ENCODE assay signal across 31 cellular contexts in the genomic region with DNA sequence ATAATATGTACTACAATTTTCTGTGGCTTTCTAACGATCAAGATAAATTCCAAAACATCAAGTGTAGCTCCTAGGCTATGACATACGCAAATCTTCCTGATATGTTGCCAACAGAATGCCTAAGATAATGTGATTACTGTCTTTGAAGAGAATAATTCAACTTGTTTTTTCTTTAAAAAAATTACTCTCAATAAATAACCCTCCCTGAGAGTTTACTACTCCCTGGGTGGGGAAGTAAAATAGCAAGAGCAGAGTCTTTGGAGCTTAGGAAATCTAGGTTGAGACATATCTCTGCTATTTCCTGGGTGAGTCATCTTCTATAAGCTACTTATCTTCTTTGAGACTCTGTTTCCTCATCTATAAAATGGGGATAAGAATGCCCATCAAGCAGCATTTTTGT.
DNase-seq lines count a peak whose midpoint lies in the region; ATAC-seq, FAIRE-seq and TF ChIP-seq lines count a peak whose summit lies in the region.
"Had no signal": no experiment of that assay in that cellular context is flagged by ENCODE, and none has a peak within 500 bp of the region (broad histone marks: within the 10 kb centered on the region; RNA-seq: fewer than 3 reads in every experiment).

No MANE protein-coding gene starts in this region.

- H3K4me1 Mint-ChIP-seq in stimulated activated naive CD8-positive, alpha-beta T cell treated with anti-CD3 and anti-CD28 coated beads, Interleukin-15, amount 100 ng/mL, for 72 hours, result no peaks in the 10 kb centered on the region
- H3K4me1 Mint-ChIP-seq: activated naive CD8-positive, alpha-beta T cell treated with anti-CD3 and anti-CD28 coated beads, Interleukin-2, amount 50 U/mL, for 24 hours; neural progenitor cell; T-cell had no signal

- H3K36me3 Mint-ChIP-seq in activated naive CD4-positive, alpha-beta T cell treated with anti-CD3 and anti-CD28 coated beads, Interleukin-2, amount 50 U/mL, for 72 hours, result peaks cover 9 to 12% of the 10 kb centered on the region in 2 donors
- H3K36me3 Mint-ChIP-seq: T-cell had no signal

- peaks cover 9 to 13% of the 10 kb centered on the region in 2 donors for H3K9me3 Mint-ChIP-seq in stimulated activated naive CD8-positive, alpha-beta T cell treated with anti-CD3 and anti-CD28 coated beads, Interleukin-15, amount 100 ng/mL, for 72 hours
- H3K9me3 Mint-ChIP-seq in activated naive CD4-positive, alpha-beta T cell treated with anti-CD3 and anti-CD28 coated beads, Interleukin-2, amount 50 U/mL, for 72 hours, result peaks cover 6 to 15% of the 10 kb centered on the region in 2 donors

- FAIRE-seq in frontal cortex (lab: Jason Lieb, UNC), result no peak
- FAIRE-seq: GM18507, HepG2, TTC549 had no signal

- no peak overlapping the region for H3K4me3 Mint-ChIP-seq in stimulated activated naive CD8-positive, alpha-beta T cell treated with anti-CD3 and anti-CD28 coated beads, Interleukin-15, amount 100 ng/mL, for 72 hours
- H3K4me3 Mint-ChIP-seq: activated naive CD8-positive, alpha-beta T cell treated with anti-CD3 and anti-CD28 coated beads, Interleukin-2, amount 50 U/mL, for 24 hours; effector memory CD8-positive, alpha-beta T cell; neural progenitor cell; T-cell had no signal

- H3K27me3 Mint-ChIP-seq in stimulated activated naive CD8-positive, alpha-beta T cell treated with anti-CD3 and anti-CD28 coated beads, Interleukin-15, amount 100 ng/mL, for 72 hours, result peaks cover 7% of the 10 kb centered on the region
- H3K27me3 Mint-ChIP-seq: effector memory CD8-positive, alpha-beta T cell; T-cell had no signal

- TF ChIP-seq CTCF in AG10803 (conservative IDR thresholded peaks at IDR 0.05; ENCODE audit: low read length) (no peak), fibroblast of villous mesenchyme (IDR thresholded peaks at IDR 0.05; ENCODE audit: insufficient read depth, low read depth, low read length) (no peak)

- H3K4me3 ChIP-seq in AG10803 (ENCODE audit: low read length) (no peak overlapping the region), fibroblast of villous mesenchyme (ENCODE audit: low read depth, low read length) (no peak overlapping the region)
- H3K4me3 ChIP-seq: esophagus muscularis mucosa, lung, neural progenitor cell, PC-9 had no signal

- no peak for ATAC-seq in stimulated activated naive CD8-positive, alpha-beta T cell treated with anti-CD3 and anti-CD28 coated beads, Interleukin-15, amount 100 ng/mL, for 72 hours
- no peak for ATAC-seq in activated naive CD4-positive, alpha-beta T cell treated with anti-CD3 and anti-CD28 coated beads, Interleukin-2, amount 50 U/mL, for 72 hours
- ATAC-seq: activated naive CD8-positive, alpha-beta T cell treated with anti-CD3 and anti-CD28 coated beads, Interleukin-2, amount 50 U/mL, for 24 hours; effector memory CD8-positive, alpha-beta T cell; HepG2; sciatic nerve; T-cell had no signal

- no peak overlapping the region for H3K27ac Mint-ChIP-seq in stimulated activated naive CD8-positive, alpha-beta T cell treated with anti-CD3 and anti-CD28 coated beads, Interleukin-15, amount 100 ng/mL, for 72 hours
- no peak overlapping the region for H3K27ac Mint-ChIP-seq in activated naive CD4-positive, alpha-beta T cell treated with anti-CD3 and anti-CD28 coated beads, Interleukin-2, amount 50 U/mL, for 72 hours
- H3K27ac Mint-ChIP-seq: activated naive CD8-positive, alpha-beta T cell treated with anti-CD3 and anti-CD28 coated beads, Interleukin-2, amount 50 U/mL, for 24 hours; effector memory CD8-positive, alpha-beta T cell; neural progenitor cell; T-cell had no signal

- DNase-seq in AG10803 (ENCODE audit: low read depth) (peak; percentile 42), HCEC 1CT (peak; percentile 39), RKO (ENCODE audit: low spot score) (peak; percentile 22), fibroblast of villous mesenchyme (ENCODE audit: low read depth) (peak; percentile 60), frontal cortex (ENCODE audit: low spot score in 2 of 2) (no peak), DMS114 treated with DMSO at 0.1 percent for 48 hours (lab: John Stamatoyannopoulos, UW; ENCODE audit: unreplicated experiment) (no peak)
- DNase-seq in stimulated activated naive CD8-positive, alpha-beta T cell treated with anti-CD3 and anti-CD28 coated beads, Interleukin-15, amount 100 ng/mL, for 72 hours, result no peak
- no peak for DNase-seq in activated naive CD4-positive, alpha-beta T cell treated with anti-CD3 and anti-CD28 coated beads, Interleukin-2, amount 50 U/mL, for 72 hours (ENCODE audit: low spot score in 2 of 2)
- DNase-seq: activated CD4-positive, alpha-beta T cell treated with anti-CD3 and anti-CD28 coated beads for 1 hour; activated gamma-delta T cell; activated naive CD8-positive, alpha-beta T cell treated with anti-CD3 and anti-CD28 coated beads, Interleukin-2, amount 50 U/mL, for 24 hours; activated T-cell treated with anti-CD3 and anti-CD28 coated beads, Interleukin-2, amount 50 U/mL, for 1 hour; DMS 273 treated with DMSO at 0.1 percent for 48 hours; effector memory CD8-positive, alpha-beta T cell; GDM1; H7; NCI-H1417 treated with DMSO at 0.1 percent for 48 hours; NCI-H2081 treated with DMSO at 0.1 percent for 48 hours; NCI-H446; PC-9; posterior cingulate gyrus; SHP77 treated with DMSO at 0.1 percent for 48 hours; stimulated activated naive CD4-positive, alpha-beta T cell treated with Interleukin-2 at 50 U/mL for 16 hours; T-cell had no signal

Comparison
In these comparisons a context has a peak if more than half of its experiments do, and no peak if none do; other contexts are left out.
1. DNase-seq: peak in AG10803 (single experiment), HCEC 1CT (single experiment), RKO (single experiment) and fibroblast of villous mesenchyme (single experiment); none in stimulated activated naive CD8-positive, alpha-beta T cell treated with anti-CD3 and anti-CD28 coated beads, Interleukin-15, amount 100 ng/mL, for 72 hours (0 of 2), frontal cortex (0 of 2), activated naive CD4-positive, alpha-beta T cell treated with anti-CD3 and anti-CD28 coated beads, Interleukin-2, amount 50 U/mL, for 72 hours (0 of 2) and DMS114 treated with DMSO at 0.1 percent for 48 hours (single experiment).